11 cellular contexts compared by ENCODE assay signal in genomic region chr10:14579405-14579804, GRCh38.
A peak's percentile ranks its signal among the peaks of the same experiment; 100 is the strongest.
DNase-seq lines count a peak whose midpoint lies in the region; ATAC-seq and TF ChIP-seq lines count a peak whose summit lies in the region.
"Had no signal": no experiment of that assay in that cellular context is flagged by ENCODE, and none has a peak within 500 bp of the region (broad histone marks: within the 10 kb centered on the region; RNA-seq: fewer than 3 reads in every experiment).

No MANE protein-coding gene starts in this region.

- H4K20me1 ChIP-seq in hepatocyte (ENCODE audit: insufficient read depth, poor library complexity, severe bottlenecking) = no peaks in the 10 kb centered on the region

- TF ChIP-seq CTCF in right atrium auricular region (IDR thresholded peaks at IDR 0.05) (no peak), activated B cell treated with CpG ODN at 0.5 μM for 24 hours (IDR thresholded peaks at IDR 0.05) (no peak), hepatocyte (IDR thresholded peaks at IDR 0.05; ENCODE audit: poor library complexity) (no peak), upper lobe of right lung (IDR thresholded peaks at IDR 0.05) (no peak)

- H3K4me3 ChIP-seq in right atrium auricular region = no peak overlapping the region
- no peak overlapping the region for H3K4me3 ChIP-seq in hepatocyte
- H3K4me3 ChIP-seq in upper lobe of right lung = no peak overlapping the region

- ATAC-seq in Right ventricle myocardium superior (ENCODE audit: poor library complexity) = peak; percentile 71
- ATAC-seq in activated B cell treated with CpG ODN at 0.5 μM for 24 hours (ENCODE audit: low read depth) = no peak
- ATAC-seq in upper lobe of right lung = peak; percentile 61
- no peak for ATAC-seq in GM19324 (IDR thresholded peaks at IDR 0.05; ENCODE audit: low FRiP score, unreplicated experiment)
- no peak for ATAC-seq in GM19023 (IDR thresholded peaks at IDR 0.05; ENCODE audit: unreplicated experiment)

- H3K4me1 ChIP-seq in right atrium auricular region = no peaks in the 10 kb centered on the region
- peaks cover 29% of the 10 kb centered on the region for H3K4me1 ChIP-seq in hepatocyte (ENCODE audit: insufficient read depth)
- peaks cover 32% of the 10 kb centered on the region for H3K4me1 ChIP-seq in upper lobe of right lung

- H3K36me3 ChIP-seq in right atrium auricular region (no peaks in the 10 kb centered on the region), hepatocyte (replicated peaks; ENCODE audit: insufficient read depth, low read depth) (no peaks in the 10 kb centered on the region), upper lobe of right lung (no peaks in the 10 kb centered on the region)
- H3K36me3 ChIP-seq: BE2C had no signal

- no peaks in the 10 kb centered on the region for H3K9me3 Mint-ChIP-seq in activated B cell treated with CpG ODN at 0.5 μM for 24 hours

- POLR2A ChIA-PET in activated B cell treated with CpG ODN at 0.5 μM for 24 hours (lab: Charles Lee) = interaction anchor here (0.7 kb wide), 1 partner anchor 259 kb away, joined by 3 read pairs; the partner anchor contains the start of genes CDNF, HSPA14 and MSANTD7

- peak overlapping the region; percentile 62 for H3K4me2 ChIP-seq in hepatocyte

- no peaks in the 10 kb centered on the region for H3K9me3 ChIP-seq in right atrium auricular region
- H3K9me3 ChIP-seq in hepatocyte (ENCODE audit: low read depth) = no peaks in the 10 kb centered on the region
- H3K9me3 ChIP-seq in upper lobe of right lung = no peaks in the 10 kb centered on the region
- H3K9me3 ChIP-seq: BE2C had no signal

- no peak for DNase-seq in Right ventricle myocardium superior
- no peak for DNase-seq in right atrium auricular region (ENCODE audit: low spot score)
- DNase-seq in activated B cell treated with CpG ODN at 0.5 μM for 24 hours = no peak
- DNase-seq in hepatocyte (ENCODE audit: low spot score) = no peak
- no peak for DNase-seq in upper lobe of right lung
- DNase-seq in NCI-H446 treated with DMSO at 0.1 percent for 48 hours (lab: John Stamatoyannopoulos, UW) = no peak
- DNase-seq: activated CD4-positive, CD25-positive, alpha-beta regulatory T cell treated with anti-CD3 and anti-CD28 coated beads, Interleukin-2, amount 50 U/mL, for 72 hours; BE2C; NCI-H2029 treated with DMSO at 0.1 percent for 48 hours had no signal

- intact Hi-C loops in Right ventricle myocardium superior (cut with DNase I) = no loop called here
- intact Hi-C loops in activated B cell treated with CpG ODN at 0.5 μM for 24 hours (cut with micrococcal nuclease) = no loop called here
- intact Hi-C loops in upper lobe of right lung (cut with DNase I) = no loop called here

- H3K79me2 ChIP-seq in hepatocyte = peaks cover 90% of the 10 kb centered on the region

- peak overlapping the region; percentile 59 for H3K27ac Mint-ChIP-seq in activated B cell treated with CpG ODN at 0.5 μM for 24 hours

- H3K27ac ChIP-seq in right atrium auricular region (peak overlapping the region in 1 of 2 donors; percentile 65), hepatocyte (peak overlapping the region; percentile 72), upper lobe of right lung (peak overlapping the region; percentile 64)

- H3K4me3 Mint-ChIP-seq in activated B cell treated with CpG ODN at 0.5 μM for 24 hours = no peak overlapping the region

- H3K9me2 ChIP-seq in hepatocyte (replicated peaks; ENCODE audit: insufficient read depth) = no peaks in the 10 kb centered on the region

- CTCF ChIA-PET in activated B cell treated with CpG ODN at 0.5 μM for 24 hours (lab: Charles Lee) = no interaction called here

- peaks cover 70% of the 10 kb centered on the region for H3K36me3 Mint-ChIP-seq in activated B cell treated with CpG ODN at 0.5 μM for 24 hours (ENCODE audit: low read depth)

- 50% methylated on average over 1 of the region's 1 CpG for WGBS in hepatocyte (ENCODE audit: low lambda C conversion rate, missing lambda C conversion rate)

- peaks cover 90% of the 10 kb centered on the region for H3K4me1 Mint-ChIP-seq in activated B cell treated with CpG ODN at 0.5 μM for 24 hours

- H3K27me3 ChIP-seq in right atrium auricular region (no peaks in the 10 kb centered on the region), hepatocyte (no peaks in the 10 kb centered on the region), upper lobe of right lung (no peaks in the 10 kb centered on the region)
- H3K27me3 ChIP-seq: BE2C had no signal

- no peak overlapping the region for H2AFZ ChIP-seq in hepatocyte

- no peaks in the 10 kb centered on the region for H3K27me3 Mint-ChIP-seq in activated B cell treated with CpG ODN at 0.5 μM for 24 hours

Comparison
In these comparisons a context has a peak if more than half of its experiments do, and no peak if none do; other contexts are left out.
1. ATAC-seq: peak in Right ventricle myocardium superior (single experiment) and upper lobe of right lung (single experiment); none in activated B cell treated with CpG ODN at 0.5 μM for 24 hours (single experiment), GM19324 (single experiment) and GM19023 (single experiment).